8 cellular contexts compared by ENCODE assay signal in genomic region chr18:21111351-21112139, GRCh38. TPM values are rescaled to one million over a fixed set of nuclear protein-coding genes. Genes with fewer than 3 reads are reported as not detected.
A peak's percentile ranks its signal among the peaks of the same experiment; 100 is the strongest.
DNase-seq lines count a peak whose midpoint lies in the region; ATAC-seq and TF ChIP-seq lines count a peak whose summit lies in the region.

Gene ROCK1, minus strand, starts transcription at chr18:21111813. Its CDS starts 903 bp downstream, at chr18:21110910.

- DNase-seq in C1 segment of cervical spinal cord (lab: John Stamatoyannopoulos, UW) (peak; percentile 74 to 99 (median 96)), NCI-H526 treated with DMSO at 0.1 percent for 48 hours (lab: John Stamatoyannopoulos, UW) (peak; percentile 84), colonic mucosa (peak; percentile 99)
- DNase-seq in activated CD4-positive, alpha-beta T cell treated with anti-CD3 and anti-CD28 coated beads, Interleukin-2, amount 10 ng/mL, durations not matched to agents 24 days and 14 days: peak; percentile 99
- peak; percentile 98 to 99 (median 98) for DNase-seq in stimulated activated CD4-positive, alpha-beta T cell treated with anti-CD3 and anti-CD28 coated beads, Interleukin-1b, Interleukin-23, amount 100 ng/mL, for 24 hours (ENCODE audit: low read depth in 4 of 4, low spot score in 1 of 4)

- peaks cover 21% of the 10 kb centered on the region for H3K4me1 Mint-ChIP-seq in activated CD4-positive, alpha-beta T cell treated with anti-CD3 and anti-CD28 coated beads, Interleukin-2, amount 10 ng/mL, durations not matched to agents 24 days and 14 days

- H3K36me3 Mint-ChIP-seq in activated CD4-positive, alpha-beta T cell treated with anti-CD3 and anti-CD28 coated beads, Interleukin-2, amount 10 ng/mL, durations not matched to agents 24 days and 14 days (ENCODE audit: low read depth): peaks cover 9% of the 10 kb centered on the region

- H3K4me3 ChIP-seq in colonic mucosa: peak within 1 kb of the TSS; percentile 94

- no peaks in the 10 kb centered on the region for H3K4me1 ChIP-seq in colonic mucosa

- H3K27ac ChIP-seq in colonic mucosa (peak within 1 kb of the TSS; percentile 97), layer of hippocampus (ENCODE audit: low read depth, low read length) (peak within 1 kb of the TSS; percentile 94)

- intact Hi-C loops in activated CD4-positive, alpha-beta T cell treated with anti-CD3 and anti-CD28 coated beads, Interleukin-2, amount 10 ng/mL, durations not matched to agents 24 days and 14 days (cut with micrococcal nuclease): loop anchor here (2.0 to 5.0 kb wide), 5 partner anchors 35 to 631 kb away; partner anchors contain the start of genes ABHD3 and ESCO1
- intact Hi-C loops in colonic mucosa (cut with DNase I): loop anchor here (10.0 kb wide), 2 partner anchors 63 to 127 kb away; no protein-coding TSS in a partner anchor

- no peak for TF ChIP-seq CTCF in colonic mucosa (IDR thresholded peaks at IDR 0.05)

- no peak within 1 kb of the TSS for H3K4me3 Mint-ChIP-seq in activated CD4-positive, alpha-beta T cell treated with anti-CD3 and anti-CD28 coated beads, Interleukin-2, amount 10 ng/mL, durations not matched to agents 24 days and 14 days

- no peaks in the 10 kb centered on the region for H3K36me3 ChIP-seq in colonic mucosa

- no peaks in the 10 kb centered on the region for H3K9me3 Mint-ChIP-seq in activated CD4-positive, alpha-beta T cell treated with anti-CD3 and anti-CD28 coated beads, Interleukin-2, amount 10 ng/mL, durations not matched to agents 24 days and 14 days

- H3K9ac ChIP-seq in colonic mucosa (ENCODE audit: low read depth in 2 of 2, low read length in 2 of 2): peak within 1 kb of the TSS; percentile 94 to 97

- ATAC-seq in GM19351 (IDR thresholded peaks at IDR 0.05; ENCODE audit: unreplicated experiment) (peak; percentile 85), HG03520 (IDR thresholded peaks at IDR 0.05; ENCODE audit: unreplicated experiment) (peak; percentile 90)

- H3K27ac Mint-ChIP-seq in activated CD4-positive, alpha-beta T cell treated with anti-CD3 and anti-CD28 coated beads, Interleukin-2, amount 10 ng/mL, durations not matched to agents 24 days and 14 days: peak within 1 kb of the TSS; percentile 97

- no peaks in the 10 kb centered on the region for H3K27me3 ChIP-seq in colonic mucosa
- no peaks in the 10 kb centered on the region for H3K27me3 ChIP-seq in layer of hippocampus (ENCODE audit: control insufficient read depth, insufficient read depth, low read length)

- no peaks in the 10 kb centered on the region for H3K9me3 ChIP-seq in colonic mucosa

- H3K27me3 Mint-ChIP-seq in activated CD4-positive, alpha-beta T cell treated with anti-CD3 and anti-CD28 coated beads, Interleukin-2, amount 10 ng/mL, durations not matched to agents 24 days and 14 days: peaks cover 3% of the 10 kb centered on the region

RNA-seq across cellular contexts. Expression of gene ROCK1, which starts in this region (rescaled TPM):
- 54.7 and 56.5 TPM in 2 replicates for total RNA-seq in activated CD4-positive, alpha-beta T cell treated with anti-CD3 and anti-CD28 coated beads, Interleukin-2, amount 10 ng/mL, durations not matched to agents 24 days and 14 days
- total RNA-seq in colonic mucosa: 10 to 100 TPM; 28.9 to 39.5 TPM

Comparison
In these comparisons a context has a peak if more than half of its experiments do, and no peak if none do; other contexts are left out.
1. Peak in every context shown above with its lines: DNase-seq, ATAC-seq, H3K4me3 ChIP-seq and H3K27ac ChIP-seq.